In genomic region chr1:189027509-189027908, GRCh38 we compare ENCODE assay signal across 16 cellular contexts.
DNase-seq lines count a peak whose midpoint lies in the region; ATAC-seq, FAIRE-seq and TF ChIP-seq lines count a peak whose summit lies in the region.
"Had no signal": no experiment of that assay in that cellular context is flagged by ENCODE, and none has a peak within 500 bp of the region (broad histone marks: within the 10 kb centered on the region; RNA-seq: fewer than 3 reads in every experiment).

No MANE protein-coding gene starts in this region.

- H3K27me3 Mint-ChIP-seq in neural progenitor cell (ENCODE audit: insufficient read depth, low read depth), result peaks cover 1% of the 10 kb centered on the region
- H3K27me3 Mint-ChIP-seq: CD4-positive, alpha-beta memory T cell had no signal

- H3K4me2 ChIP-seq in neural progenitor cell, result no peak overlapping the region

- no peak overlapping the region for H3K4me3 Mint-ChIP-seq in neural progenitor cell
- H3K4me3 Mint-ChIP-seq: CD4-positive, alpha-beta memory T cell; HFFc6 had no signal

- ATAC-seq in GM19023 (IDR thresholded peaks at IDR 0.05; ENCODE audit: unreplicated experiment), result no peak

- H3K36me3 ChIP-seq in kidney (ENCODE audit: control insufficient read depth in 1 of 2, insufficient read depth in 2 of 2, low read length in 2 of 2) (no peaks in the 10 kb centered on the region), neural progenitor cell (no peaks in the 10 kb centered on the region), tibial artery (no peaks in the 10 kb centered on the region)
- H3K36me3 ChIP-seq: BE2C had no signal

- no peaks in the 10 kb centered on the region for H3K4me1 Mint-ChIP-seq in neural progenitor cell
- H3K4me1 Mint-ChIP-seq: CD4-positive, alpha-beta memory T cell had no signal

- H3K36me3 Mint-ChIP-seq in neural progenitor cell, result no peaks in the 10 kb centered on the region
- H3K36me3 Mint-ChIP-seq: CD4-positive, alpha-beta memory T cell had no signal

- TF ChIP-seq CTCF in D721Med (IDR thresholded peaks at IDR 0.05; ENCODE audit: insufficient read depth, missing control alignments) (no peak), kidney (IDR thresholded peaks at IDR 0.05; ENCODE audit: borderline replicate concordance, extremely low read depth, insufficient read depth) (no peak), neural progenitor cell (IDR thresholded peaks at IDR 0.05) (no peak), tibial artery (IDR thresholded peaks at IDR 0.05) (no peak)

- H3K79me2 ChIP-seq in neural progenitor cell (ENCODE audit: low read depth), result no peaks in the 10 kb centered on the region

- H3K27me3 ChIP-seq in neural progenitor cell (no peaks in the 10 kb centered on the region), tibial artery (no peaks in the 10 kb centered on the region)
- H3K27me3 ChIP-seq: BE2C had no signal

- H3K9me3 Mint-ChIP-seq in neural progenitor cell, result peaks cover 2% of the 10 kb centered on the region

- H3K4me3 ChIP-seq in kidney (ENCODE audit: low read length in 2 of 2) (peak overlapping the region; percentile 6 to 25), neural progenitor cell (no peak overlapping the region), tibial artery (no peak overlapping the region)

- DNase-seq in D721Med (ENCODE audit: insufficient read length, low spot score) (no peak), OCI-M1 (lab: John Stamatoyannopoulos, UW) (peak; percentile 29), kidney (no peak), neural progenitor cell (ENCODE audit: low spot score) (no peak), SW480 (ENCODE audit: low spot score) (no peak), DMS79 (lab: John Stamatoyannopoulos, UW) (no peak), tibial artery (no peak)
- DNase-seq: BE2C; CD4-positive, alpha-beta memory T cell; DMS53; GOT3; HCEC 1CT; HFFc6; KG1 had no signal

- FAIRE-seq in D721Med (lab: Jason Lieb, UNC) (peak; percentile 81), kidney (lab: Jason Lieb, UNC) (peak; percentile 13)

- H3K9ac ChIP-seq in kidney (ENCODE audit: low read length in 2 of 2), result no peak overlapping the region
- H3K9ac ChIP-seq in neural progenitor cell, result no peak overlapping the region

- H3K9me3 ChIP-seq in kidney (ENCODE audit: control insufficient read depth in 1 of 2, low read length in 2 of 2) (no peaks in the 10 kb centered on the region), neural progenitor cell (ENCODE audit: low read depth) (no peaks in the 10 kb centered on the region), tibial artery (no peaks in the 10 kb centered on the region)
- H3K9me3 ChIP-seq: BE2C had no signal

- no peaks in the 10 kb centered on the region for H3F3A ChIP-seq in neural progenitor cell (ENCODE audit: low read depth)

- intact Hi-C loops in kidney (cut with DNase I) (no loop called here), tibial artery (cut with DNase I; ENCODE audit: low total_unique reads) (no loop called here)

- H3K4me1 ChIP-seq in kidney (ENCODE audit: control insufficient read depth in 1 of 2, insufficient read depth in 1 of 2, low read depth in 1 of 2, low read length in 2 of 2) (no peaks in the 10 kb centered on the region), neural progenitor cell (no peaks in the 10 kb centered on the region), tibial artery (no peaks in the 10 kb centered on the region)
- H3K4me1 ChIP-seq: BE2C had no signal

- no peaks in the 10 kb centered on the region for H4K20me1 ChIP-seq in neural progenitor cell (ENCODE audit: low read depth)

- H3K27ac Mint-ChIP-seq in neural progenitor cell, result no peak overlapping the region
- H3K27ac Mint-ChIP-seq: CD4-positive, alpha-beta memory T cell; HFFc6 had no signal

- H3K27ac ChIP-seq in kidney (ENCODE audit: low read depth in 2 of 2, low read length in 2 of 2) (no peak overlapping the region), neural progenitor cell (no peak overlapping the region), tibial artery (no peak overlapping the region)
- H3K27ac ChIP-seq: C4-2B had no signal

- H2AFZ ChIP-seq in neural progenitor cell (replicated peaks), result peak overlapping the region; percentile 63

Comparison
In these comparisons a context has a peak if more than half of its experiments do, and no peak if none do; other contexts are left out.
1. H3K4me3 ChIP-seq: peak in kidney (2 of 2); none in neural progenitor cell (single experiment) and tibial artery (0 of 2).